27 cellular contexts compared by ENCODE assay signal in the genomic region with DNA sequence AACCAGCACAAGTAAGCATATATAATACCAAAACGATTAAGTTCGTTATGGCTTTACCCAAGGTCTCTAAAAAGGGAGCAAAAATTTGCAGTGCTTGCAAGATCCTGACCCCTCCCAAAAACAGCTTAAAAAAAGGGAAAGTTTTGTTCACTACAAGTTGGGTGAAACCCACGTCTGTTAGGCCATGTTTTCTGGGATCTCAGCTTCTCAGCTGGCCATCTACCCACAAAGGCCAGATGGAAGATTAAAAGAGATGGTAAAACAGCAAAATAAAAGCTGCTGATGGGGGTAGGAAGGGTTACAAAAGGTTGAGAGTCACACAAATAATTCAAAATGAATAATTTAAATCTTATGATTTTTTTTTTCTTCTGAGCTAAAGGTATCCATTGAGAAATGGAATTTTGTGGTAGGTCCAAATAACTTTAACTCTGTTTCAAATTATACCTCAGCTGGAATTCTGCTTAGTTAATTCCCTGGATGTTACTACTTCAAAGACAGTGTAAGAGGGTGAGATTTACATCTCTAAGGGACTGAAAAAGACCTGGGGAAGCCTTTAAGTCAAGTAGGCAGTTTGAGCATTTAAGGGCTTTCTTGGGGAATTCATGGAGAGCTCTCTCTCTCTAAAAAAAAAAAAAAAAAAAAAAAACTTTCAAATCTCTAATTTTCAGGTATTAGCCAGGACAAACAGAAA.
DNase-seq lines count a peak whose midpoint lies in the region; ATAC-seq and TF ChIP-seq lines count a peak whose summit lies in the region.
"Had no signal": no experiment of that assay in that cellular context is flagged by ENCODE, and none has a peak within 500 bp of the region (broad histone marks: within the 10 kb centered on the region; RNA-seq: fewer than 3 reads in every experiment).

No MANE protein-coding gene starts in this region.

- no peaks in the 10 kb centered on the region for H3K9me3 ChIP-seq in neural progenitor cell (ENCODE audit: low read depth)
- H3K9me3 ChIP-seq: BLaER1 treated with 17β-estradiol and CSF1 and Interleukin-3, amounts not matched to agents 10 nM and 100 nM had no signal

- H3K4me1 ChIP-seq in neural progenitor cell: peaks cover 46% of the 10 kb centered on the region

- no peaks in the 10 kb centered on the region for H3K27me3 ChIP-seq in neural progenitor cell
- H3K27me3 ChIP-seq: BLaER1 treated with 17β-estradiol and CSF1 and Interleukin-3, amounts not matched to agents 10 nM and 100 nM had no signal

- H3K4me3 ChIP-seq in neural progenitor cell: peak overlapping the region; percentile 22
- H3K4me3 ChIP-seq: BLaER1 treated with 17β-estradiol and CSF1 and Interleukin-3, amounts not matched to agents 10 nM and 100 nM; PC-9 had no signal

- H3K79me2 ChIP-seq in neural progenitor cell (ENCODE audit: low read depth): no peaks in the 10 kb centered on the region

- no peak overlapping the region for H3K4me3 Mint-ChIP-seq in neural progenitor cell
- H3K4me3 Mint-ChIP-seq: CD4-positive, alpha-beta memory T cell had no signal

- peaks cover 32% of the 10 kb centered on the region for H3F3A ChIP-seq in neural progenitor cell (ENCODE audit: low read depth)

- no peaks in the 10 kb centered on the region for H3K27me3 Mint-ChIP-seq in neural progenitor cell (ENCODE audit: insufficient read depth, low read depth)
- H3K27me3 Mint-ChIP-seq: CD4-positive, alpha-beta memory T cell had no signal

- H3K9ac ChIP-seq in neural progenitor cell: no peak overlapping the region
- H3K9ac ChIP-seq: BLaER1 treated with 17β-estradiol and CSF1 and Interleukin-3, amounts not matched to agents 10 nM and 100 nM; KMS-11 had no signal

- peak overlapping the region; percentile 22 for H2AFZ ChIP-seq in neural progenitor cell (replicated peaks)
- H2AFZ ChIP-seq: PC-9 had no signal

- H3K9me3 Mint-ChIP-seq in neural progenitor cell: no peaks in the 10 kb centered on the region

- H4K20me1 ChIP-seq in neural progenitor cell (ENCODE audit: low read depth): no peaks in the 10 kb centered on the region
- H4K20me1 ChIP-seq: BLaER1 treated with 17β-estradiol and CSF1 and Interleukin-3, amounts not matched to agents 10 nM and 100 nM had no signal

- peak overlapping the region; percentile 89 for H3K27ac ChIP-seq in neural progenitor cell
- H3K27ac ChIP-seq: 22Rv1; BLaER1 treated with 17β-estradiol and CSF1 and Interleukin-3, amounts not matched to agents 10 nM and 100 nM; HL-60; KMS-11; PC-9; RWPE1 had no signal

- H3K4me2 ChIP-seq in neural progenitor cell: peak overlapping the region; percentile 69
- H3K4me2 ChIP-seq: BLaER1 treated with 17β-estradiol and CSF1 and Interleukin-3, amounts not matched to agents 10 nM and 100 nM; KMS-11; PC-9 had no signal

- H3K27ac Mint-ChIP-seq in neural progenitor cell: peak overlapping the region; percentile 76
- H3K27ac Mint-ChIP-seq: CD4-positive, alpha-beta memory T cell had no signal

- no peak for TF ChIP-seq CTCF in neural progenitor cell (IDR thresholded peaks at IDR 0.05)

- peaks cover 26% of the 10 kb centered on the region for H3K4me1 Mint-ChIP-seq in neural progenitor cell
- H3K4me1 Mint-ChIP-seq: CD4-positive, alpha-beta memory T cell had no signal

- H3K36me3 Mint-ChIP-seq in neural progenitor cell: no peaks in the 10 kb centered on the region
- H3K36me3 Mint-ChIP-seq: CD4-positive, alpha-beta memory T cell had no signal

- no peak for ATAC-seq in activated CD4-positive, CD25-positive, alpha-beta regulatory T cell treated with anti-CD3 and anti-CD28 coated beads, Interleukin-2, amount 50 U/mL, for 24 hours
- ATAC-seq in GM19035 (IDR thresholded peaks at IDR 0.05; ENCODE audit: unreplicated experiment): no peak
- ATAC-seq: HCT116 had no signal

- DNase-seq in DMS 273 (lab: John Stamatoyannopoulos, UW; ENCODE audit: unreplicated experiment) (peak; percentile 5), DMS 273 treated with DMSO at 0.1 percent for 48 hours (lab: John Stamatoyannopoulos, UW) (no peak), OCI-M1 (lab: John Stamatoyannopoulos, UW) (peak; percentile 13), iPS DF 19.7 (ENCODE audit: low read depth, low spot score) (peak; percentile 76), neural progenitor cell (ENCODE audit: low spot score) (peak; percentile 39), NK-92 (lab: John Stamatoyannopoulos, UW; ENCODE audit: unreplicated experiment) (no peak)
- DNase-seq: ACHN; CD4-positive, alpha-beta memory T cell; DMS53; GF-D8; IMR-90; NCI-H1105; NCI-H146; NCI-H2029; NCI-H2171 treated with DMSO at 0.1 percent for 48 hours; NCI-H526; PC-9; SIG-M5; T-helper 1 cell had no signal

- no peaks in the 10 kb centered on the region for H3K36me3 ChIP-seq in neural progenitor cell
- H3K36me3 ChIP-seq: BLaER1 treated with 17β-estradiol and CSF1 and Interleukin-3, amounts not matched to agents 10 nM and 100 nM had no signal

Comparison
In these comparisons a context has a peak if more than half of its experiments do, and no peak if none do; other contexts are left out.
1. DNase-seq: peak in DMS 273 (single experiment), OCI-M1 (single experiment), iPS DF 19.7 (single experiment) and neural progenitor cell (single experiment); none in DMS 273 treated with DMSO at 0.1 percent for 48 hours (single experiment) and NK-92 (single experiment).